ENCODE assay signal across 9 cellular contexts in genomic region chr6:26445934-26446667, GRCh38. TPM values are rescaled to one million over a fixed set of nuclear protein-coding genes. Genes with fewer than 3 reads are reported as not detected.
DNase-seq lines count a peak whose midpoint lies in the region; ATAC-seq and TF ChIP-seq lines count a peak whose summit lies in the region.
"Had no signal": no experiment of that assay in that cellular context is flagged by ENCODE, and none has a peak within 500 bp of the region (broad histone marks: within the 10 kb centered on the region; RNA-seq: fewer than 3 reads in every experiment).

No MANE protein-coding gene starts in this region.

- intact Hi-C loops in CD4-positive, alpha-beta T cell (cut with DNase I, micrococcal nuclease), result no loop called here
- intact Hi-C loops in activated T-helper 2 cell treated with anti-CD3 and anti-CD28 coated beads, Interferon-gamma antibody, Interleukin-2, Interleukin-4, amounts not matched to agents 10 μg/mL and 5 μg/mL and 100 μg/mL, durations not matched to agents 14 hours and 24 hours and 36 hours (cut with micrococcal nuclease), result no loop called here
- intact Hi-C loops in PC-3 (cut with micrococcal nuclease), result no loop called here

- no peaks in the 10 kb centered on the region for H3K9me3 Mint-ChIP-seq in CD4-positive, alpha-beta T cell
- H3K9me3 Mint-ChIP-seq in activated T-helper 2 cell treated with anti-CD3 and anti-CD28 coated beads, Interferon-gamma antibody, Interleukin-2, Interleukin-4, amounts not matched to agents 10 μg/mL and 5 μg/mL and 100 μg/mL, durations not matched to agents 14 hours and 24 hours and 36 hours, result no peaks in the 10 kb centered on the region

- H3K9me2 ChIP-seq in PC-3 (replicated peaks; ENCODE audit: low read length), result no peaks in the 10 kb centered on the region

- H3K4me1 ChIP-seq in PC-3 (ENCODE audit: insufficient read depth, low read length), result peaks cover 4% of the 10 kb centered on the region

- no peaks in the 10 kb centered on the region for H3K79me2 ChIP-seq in PC-3 (ENCODE audit: low read length)

- peak; percentile 64 for ATAC-seq in CD4-positive, alpha-beta T cell (ENCODE audit: poor library complexity)
- ATAC-seq in GM19324 (IDR thresholded peaks at IDR 0.05; ENCODE audit: low FRiP score, unreplicated experiment) (peak; percentile 73), HG03354 (IDR thresholded peaks at IDR 0.05; ENCODE audit: poor library complexity, severe bottlenecking, unreplicated experiment) (peak; percentile 70), HG03097 (IDR thresholded peaks at IDR 0.05; ENCODE audit: low FRiP score, unreplicated experiment) (no peak), PC-3 (no peak)

- CTCF ChIA-PET in CD4-positive, alpha-beta T cell (lab: Charles Lee), result no interaction called here
- CTCF ChIA-PET in PC-3 (lab: Charles Lee), result no interaction called here

- no peak for TF ChIP-seq CTCF in CD4-positive, alpha-beta T cell (IDR thresholded peaks at IDR 0.05)
- TF ChIP-seq CTCF in PC-3 (conservative IDR thresholded peaks at IDR 0.05; ENCODE audit: low read depth, low read length), result no peak

- H3K27ac Mint-ChIP-seq in CD4-positive, alpha-beta T cell, result peak overlapping the region; percentile 43
- peak overlapping the region; percentile 56 for H3K27ac Mint-ChIP-seq in activated T-helper 2 cell treated with anti-CD3 and anti-CD28 coated beads, Interferon-gamma antibody, Interleukin-2, Interleukin-4, amounts not matched to agents 10 μg/mL and 5 μg/mL and 100 μg/mL, durations not matched to agents 14 hours and 24 hours and 36 hours

- no peaks in the 10 kb centered on the region for H4K20me1 ChIP-seq in PC-3 (ENCODE audit: low read length)

- no peak overlapping the region for H2AFZ ChIP-seq in PC-3 (ENCODE audit: low read length)

- H3K27me3 Mint-ChIP-seq in CD4-positive, alpha-beta T cell, result no peaks in the 10 kb centered on the region
- no peaks in the 10 kb centered on the region for H3K27me3 Mint-ChIP-seq in activated T-helper 2 cell treated with anti-CD3 and anti-CD28 coated beads, Interferon-gamma antibody, Interleukin-2, Interleukin-4, amounts not matched to agents 10 μg/mL and 5 μg/mL and 100 μg/mL, durations not matched to agents 14 hours and 24 hours and 36 hours (ENCODE audit: low read depth)

- peaks cover 71% of the 10 kb centered on the region for H3K36me3 Mint-ChIP-seq in CD4-positive, alpha-beta T cell (ENCODE audit: low read depth)
- H3K36me3 Mint-ChIP-seq in activated T-helper 2 cell treated with anti-CD3 and anti-CD28 coated beads, Interferon-gamma antibody, Interleukin-2, Interleukin-4, amounts not matched to agents 10 μg/mL and 5 μg/mL and 100 μg/mL, durations not matched to agents 14 hours and 24 hours and 36 hours (ENCODE audit: low read depth), result peaks cover 78% of the 10 kb centered on the region

- H3K4me2 ChIP-seq in PC-3 (ENCODE audit: low read length), result no peak overlapping the region

- H3K27me3 ChIP-seq in CD4-positive, alpha-beta T cell (ENCODE audit: control insufficient read depth, insufficient read depth, low read length), result no peaks in the 10 kb centered on the region
- no peaks in the 10 kb centered on the region for H3K27me3 ChIP-seq in PC-3 (ENCODE audit: low read length)
- H3K27me3 ChIP-seq: Peyer's patch had no signal

- no peak overlapping the region for H3K27ac ChIP-seq in CD4-positive, alpha-beta T cell (ENCODE audit: low read depth, low read length)
- H3K27ac ChIP-seq in PC-3 (ENCODE audit: low read length), result no peak overlapping the region

- POLR2A ChIA-PET in CD4-positive, alpha-beta T cell (lab: Charles Lee), result interaction anchor here (1.0 to 2.4 kb wide), 6 partner anchors 10 to 342 kb away, joined by 3 to 16 read pairs (median 3); no protein-coding TSS in a partner anchor
- POLR2A ChIA-PET in PC-3 (lab: Charles Lee; ENCODE audit: unreplicated experiment), result no interaction called here

- H3K4me3 Mint-ChIP-seq in CD4-positive, alpha-beta T cell, result peak overlapping the region; percentile 34
- H3K4me3 Mint-ChIP-seq in activated T-helper 2 cell treated with anti-CD3 and anti-CD28 coated beads, Interferon-gamma antibody, Interleukin-2, Interleukin-4, amounts not matched to agents 10 μg/mL and 5 μg/mL and 100 μg/mL, durations not matched to agents 14 hours and 24 hours and 36 hours (ENCODE audit: low read depth), result no peak overlapping the region

- H3K9ac ChIP-seq in PC-3 (ENCODE audit: low read length), result no peak overlapping the region

- H3K4me1 Mint-ChIP-seq in CD4-positive, alpha-beta T cell (ENCODE audit: low read depth), result peaks cover 64% of the 10 kb centered on the region
- H3K4me1 Mint-ChIP-seq in activated T-helper 2 cell treated with anti-CD3 and anti-CD28 coated beads, Interferon-gamma antibody, Interleukin-2, Interleukin-4, amounts not matched to agents 10 μg/mL and 5 μg/mL and 100 μg/mL, durations not matched to agents 14 hours and 24 hours and 36 hours (ENCODE audit: low read depth), result peaks cover 35% of the 10 kb centered on the region

- no peak overlapping the region for H3K4me3 ChIP-seq in PC-3 (ENCODE audit: low read length)
- H3K4me3 ChIP-seq: Peyer's patch had no signal

- no peaks in the 10 kb centered on the region for H3F3A ChIP-seq in PC-3 (ENCODE audit: low read length, unreplicated experiment)

- peak in 1 of 10 experiments; percentile 9 for DNase-seq in CD4-positive, alpha-beta T cell
- no peak for DNase-seq in activated T-helper 2 cell treated with anti-CD3 and anti-CD28 coated beads, Interferon-gamma antibody, Interleukin-2, Interleukin-4, amounts not matched to agents 10 μg/mL and 5 μg/mL and 100 μg/mL, durations not matched to agents 14 hours and 24 hours and 36 hours (ENCODE audit: low spot score)
- no peak for DNase-seq in NCI-H2196 (lab: John Stamatoyannopoulos, UW; ENCODE audit: unreplicated experiment)
- no peak for DNase-seq in inferior parietal cortex (ENCODE audit: extremely low spot score)
- DNase-seq in PC-3, result no peak

- H3K9me3 ChIP-seq in CD4-positive, alpha-beta T cell (ENCODE audit: control insufficient read depth, low read length), result no peaks in the 10 kb centered on the region
- no peaks in the 10 kb centered on the region for H3K9me3 ChIP-seq in PC-3 (ENCODE audit: low read length)
- H3K9me3 ChIP-seq: Peyer's patch had no signal

- BruUV-seq in PC-3 (replicated peaks; lab: Mats Ljungman, UMichigan), result no TSS peak

- no peaks in the 10 kb centered on the region for H3K36me3 ChIP-seq in PC-3 (ENCODE audit: low read depth, low read length)

RNA-seq across cellular contexts. Expression of gene BTN3A3, which starts 5.8 kb away (rescaled TPM):
- total RNA-seq in CD4-positive, alpha-beta T cell, result 10 to 100 TPM; 21.4 to 26.5 TPM
- 36.4 and 41.9 TPM in 2 replicates for total RNA-seq in activated T-helper 2 cell treated with anti-CD3 and anti-CD28 coated beads, Interferon-gamma antibody, Interleukin-2, Interleukin-4, amounts not matched to agents 10 μg/mL and 5 μg/mL and 100 μg/mL, durations not matched to agents 14 hours and 24 hours and 36 hours
- 5.0 and 10.1 TPM in 2 replicates for total RNA-seq in PC-3 (2014; rRNA removed)

RNA-seq across cellular contexts. Expression of gene BTN2A1, which starts 11.7 kb away (rescaled TPM):
- 10 to 100 TPM; 16.2 to 17.5 TPM for total RNA-seq in CD4-positive, alpha-beta T cell
- total RNA-seq in activated T-helper 2 cell treated with anti-CD3 and anti-CD28 coated beads, Interferon-gamma antibody, Interleukin-2, Interleukin-4, amounts not matched to agents 10 μg/mL and 5 μg/mL and 100 μg/mL, durations not matched to agents 14 hours and 24 hours and 36 hours, result 20.2 and 23.0 TPM in 2 replicates
- 13.1 and 14.6 TPM in 2 replicates for total RNA-seq in PC-3 (2014; rRNA removed)

RNA-seq across cellular contexts. Expression of gene BTN3A1, which starts 44.0 kb away (rescaled TPM):
- 100 to 1,000 TPM; 109 TPM for total RNA-seq in CD4-positive, alpha-beta T cell
- total RNA-seq in activated T-helper 2 cell treated with anti-CD3 and anti-CD28 coated beads, Interferon-gamma antibody, Interleukin-2, Interleukin-4, amounts not matched to agents 10 μg/mL and 5 μg/mL and 100 μg/mL, durations not matched to agents 14 hours and 24 hours and 36 hours, result 34.8 and 38.6 TPM in 2 replicates
- total RNA-seq in PC-3 (2014; rRNA removed), result 4.5 and 5.4 TPM in 2 replicates

RNA-seq across cellular contexts. Expression of gene BTN1A1, which starts 54.0 kb away (rescaled TPM):
- total RNA-seq in CD4-positive, alpha-beta T cell, result not detected
- total RNA-seq in activated T-helper 2 cell treated with anti-CD3 and anti-CD28 coated beads, Interferon-gamma antibody, Interleukin-2, Interleukin-4, amounts not matched to agents 10 μg/mL and 5 μg/mL and 100 μg/mL, durations not matched to agents 14 hours and 24 hours and 36 hours, result not detected in 2 replicates
- total RNA-seq in PC-3 (2014; rRNA removed), result not detected in 2 replicates
- total RNA-seq: Peyer's patch had no signal

Comparison
In these comparisons a context has a peak if more than half of its experiments do, and no peak if none do; other contexts are left out.
1. ATAC-seq: peak in CD4-positive, alpha-beta T cell (single experiment), GM19324 (single experiment) and HG03354 (single experiment); none in HG03097 (single experiment) and PC-3 (single experiment).